In the genomic region with DNA sequence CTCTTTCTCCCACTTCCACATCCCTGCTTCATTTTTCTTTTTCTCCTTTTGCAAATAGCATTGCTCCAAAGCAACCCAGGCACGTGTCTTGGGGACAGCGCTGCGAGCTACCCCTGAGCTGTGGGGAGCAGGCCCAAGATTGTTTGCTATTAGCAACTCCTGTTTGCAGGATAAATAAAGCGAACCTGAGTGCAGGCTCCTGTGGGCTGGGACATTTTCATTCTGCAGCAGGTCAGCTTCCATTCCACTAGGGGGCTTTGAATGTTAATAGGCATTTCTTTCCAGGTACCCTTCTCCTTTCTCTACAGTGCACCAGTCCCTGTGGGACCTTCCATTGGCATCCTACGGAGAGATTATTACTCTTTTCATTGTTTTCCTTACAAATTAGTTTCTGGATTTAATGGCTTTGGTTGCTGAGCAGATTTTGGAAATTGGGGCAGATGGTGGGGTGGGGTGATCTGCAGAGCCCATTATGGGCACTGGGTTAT, we compare ENCODE assay signal across 9 cellular contexts. TPM values are rescaled to one million over a fixed set of nuclear protein-coding genes. Genes with fewer than 3 reads are reported as not detected.
DNase-seq lines count a peak whose midpoint lies in the region; ATAC-seq, FAIRE-seq and TF ChIP-seq lines count a peak whose summit lies in the region.
"Had no signal": no experiment of that assay in that cellular context is flagged by ENCODE, and none has a peak within 500 bp of the region (broad histone marks: within the 10 kb centered on the region; RNA-seq: fewer than 3 reads in every experiment).

No MANE protein-coding gene starts in this region.

- DNase-seq in DMS53 (lab: John Stamatoyannopoulos, UW) (peak; percentile 66), HuH-7 (ENCODE audit: low spot score) (peak; percentile 58), astrocyte (ENCODE audit: low read depth) (no peak), mesenchymal stem cell (peak; percentile 22), inferior parietal cortex (ENCODE audit: extremely low spot score) (no peak), medulla oblongata (ENCODE audit: extremely low spot score) (no peak)

- no peaks in the 10 kb centered on the region for H3K36me3 Mint-ChIP-seq in astrocyte (ENCODE audit: low read depth, unreplicated experiment)

- H2AK5ac ChIP-seq in mesenchymal stem cell (ENCODE audit: low read length, severe bottlenecking) = no peak overlapping the region

- no peak overlapping the region for H4K91ac ChIP-seq in mesenchymal stem cell (ENCODE audit: low read length)

- no peaks in the 10 kb centered on the region for H3K4me1 Mint-ChIP-seq in astrocyte (ENCODE audit: low read depth, unreplicated experiment)

- no peaks in the 10 kb centered on the region for H3K79me1 ChIP-seq in mesenchymal stem cell (replicated peaks; ENCODE audit: low read length, poor library complexity, severe bottlenecking)

- no peaks in the 10 kb centered on the region for H3K79me2 ChIP-seq in astrocyte (ENCODE audit: insufficient read depth, low read length)

- WGBS in mesenchymal stem cell = 17% methylated on average over 4 of the region's 5 CpGs

- no peaks in the 10 kb centered on the region for H3K9me3 ChIP-seq in astrocyte (ENCODE audit: insufficient read depth, low read depth, low read length)
- no peaks in the 10 kb centered on the region for H3K9me3 ChIP-seq in mesenchymal stem cell (ENCODE audit: control insufficient read depth, low read length)

- no peak overlapping the region for H3K4ac ChIP-seq in mesenchymal stem cell (ENCODE audit: low read depth in 1 of 2, low read length in 2 of 2)

- peak; percentile 53 for TF ChIP-seq CTCF in astrocyte (IDR thresholded peaks at IDR 0.05; ENCODE audit: insufficient read depth, low read depth, low read length)

- no peak overlapping the region for H3K23ac ChIP-seq in mesenchymal stem cell (ENCODE audit: low read length in 2 of 2)

- H3K4me3 Mint-ChIP-seq in astrocyte (ENCODE audit: unreplicated experiment) = no peak overlapping the region

- H2BK5ac ChIP-seq in mesenchymal stem cell (ENCODE audit: low read depth, low read length, poor library complexity, severe bottlenecking) = peak overlapping the region; percentile 20

- no peaks in the 10 kb centered on the region for H3K27me3 ChIP-seq in astrocyte (ENCODE audit: insufficient read depth, low read length)
- no peaks in the 10 kb centered on the region for H3K27me3 ChIP-seq in mesenchymal stem cell (ENCODE audit: control insufficient read depth in 1 of 2, insufficient read depth in 1 of 2, low read length in 2 of 2)

- peak overlapping the region; percentile 75 for H3K4me2 ChIP-seq in astrocyte (ENCODE audit: low read length)
- peak overlapping the region; percentile 11 for H3K4me2 ChIP-seq in mesenchymal stem cell (ENCODE audit: low read length, poor library complexity, severe bottlenecking)

- H2BK120ac ChIP-seq in mesenchymal stem cell (ENCODE audit: low read depth, low read length) = no peak overlapping the region

- no peak overlapping the region for H4K8ac ChIP-seq in mesenchymal stem cell (ENCODE audit: low read length)

- H3K36me3 ChIP-seq in astrocyte (ENCODE audit: insufficient read depth, low read length) (no peaks in the 10 kb centered on the region), mesenchymal stem cell (ENCODE audit: control insufficient read depth in 1 of 2, insufficient read depth in 2 of 2, low read depth in 1 of 2, low read length in 2 of 2) (no peaks in the 10 kb centered on the region)

- no peak for FAIRE-seq in astrocyte (lab: Jason Lieb, UNC)
- FAIRE-seq: islet of Langerhans had no signal

- no peaks in the 10 kb centered on the region for H3K9me3 Mint-ChIP-seq in astrocyte (ENCODE audit: unreplicated experiment)

- no peak overlapping the region for H2BK15ac ChIP-seq in mesenchymal stem cell (ENCODE audit: low read depth, poor library complexity, severe bottlenecking)

- no peak overlapping the region for H2AFZ ChIP-seq in astrocyte (ENCODE audit: low read depth, low read length)
- no peak overlapping the region for H2AFZ ChIP-seq in mesenchymal stem cell (ENCODE audit: low read depth, low read length)

- peaks cover 12% of the 10 kb centered on the region for H3K4me1 ChIP-seq in astrocyte (ENCODE audit: insufficient read depth, low read length)
- H3K4me1 ChIP-seq in mesenchymal stem cell (ENCODE audit: control insufficient read depth, insufficient read depth, low read depth, low read length) = peaks cover 6% of the 10 kb centered on the region

- H3K4me3 ChIP-seq in astrocyte (ENCODE audit: insufficient read depth, low read depth, low read length) = no peak overlapping the region
- H3K4me3 ChIP-seq in mesenchymal stem cell (ENCODE audit: insufficient read depth in 1 of 2, low read depth in 1 of 2, low read length in 2 of 2) = peak overlapping the region in 1 of 2 experiments; percentile 57

- no peak overlapping the region for H2BK12ac ChIP-seq in mesenchymal stem cell (ENCODE audit: low read length in 2 of 2)

- H3K18ac ChIP-seq in mesenchymal stem cell (ENCODE audit: low read depth in 1 of 2, low read length in 2 of 2) = no peak overlapping the region

- ATAC-seq in HG03095 (IDR thresholded peaks at IDR 0.05; ENCODE audit: unreplicated experiment) (no peak), GM21528 (IDR thresholded peaks at IDR 0.05; ENCODE audit: low FRiP score, unreplicated experiment) (no peak)

- H3K9ac ChIP-seq in astrocyte (ENCODE audit: low read length) (no peak overlapping the region), mesenchymal stem cell (ENCODE audit: low read length) (no peak overlapping the region)

- H3K27me3 Mint-ChIP-seq in astrocyte (ENCODE audit: low read depth, unreplicated experiment) = peaks cover 1% of the 10 kb centered on the region

- no peaks in the 10 kb centered on the region for H4K20me1 ChIP-seq in astrocyte (ENCODE audit: insufficient read depth, low read length)

- no peak overlapping the region for H3K27ac Mint-ChIP-seq in astrocyte (ENCODE audit: unreplicated experiment)

- H3K27ac ChIP-seq in astrocyte (ENCODE audit: low read depth, low read length) (no peak overlapping the region), mesenchymal stem cell (ENCODE audit: low read length, poor library complexity, severe bottlenecking) (no peak overlapping the region)

- H3K14ac ChIP-seq in mesenchymal stem cell (ENCODE audit: low read length in 2 of 2) = no peak overlapping the region

RNA-seq across cellular contexts. Expression of gene OLFML3, which starts 54.0 kb away (rescaled TPM):
- total RNA-seq in astrocyte = 23.2 and 26.7 TPM in 2 replicates
- 118 TPM for polyA plus RNA-seq in mesenchymal stem cell (2013, experiment 1 of 2)
- polyA plus RNA-seq in mesenchymal stem cell (2013, experiment 2 of 2) = 119 TPM

Comparison
In these comparisons a context has a peak if more than half of its experiments do, and no peak if none do; other contexts are left out.
1. DNase-seq: peak in DMS53 (single experiment), HuH-7 (single experiment) and mesenchymal stem cell (single experiment); none in astrocyte (single experiment), inferior parietal cortex (single experiment) and medulla oblongata (single experiment).